ENCODE assay signal across 33 cellular contexts in the genomic region with DNA sequence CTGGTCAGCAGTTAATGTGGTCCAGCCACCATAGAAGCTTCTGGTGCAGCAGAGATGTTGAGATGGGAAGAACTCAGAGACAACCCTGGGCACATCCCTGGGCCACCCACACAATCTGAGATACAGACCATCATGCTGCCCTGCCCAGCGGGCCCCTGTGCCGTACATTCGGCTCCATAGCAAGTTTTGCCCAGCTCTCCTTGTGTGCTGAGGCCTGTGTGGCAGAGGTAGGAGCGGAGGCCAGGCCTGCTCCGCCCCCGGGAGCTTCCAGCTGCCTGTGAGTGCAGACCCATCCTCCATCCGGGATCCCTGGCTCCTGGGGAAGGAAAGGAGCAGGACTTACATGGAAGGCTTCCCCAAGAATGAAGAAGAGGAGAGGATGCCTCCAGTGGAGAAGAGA.
"Had no signal": no experiment of that assay in that cellular context is flagged by ENCODE, and none has a peak within 500 bp of the region (broad histone marks: within the 10 kb centered on the region; RNA-seq: fewer than 3 reads in every experiment).

No MANE protein-coding gene starts in this region.

- DNase-seq: activated CD4-positive, alpha-beta memory T cell treated with anti-CD3 and anti-CD28 coated beads, Interleukin-2, amount 10 ng/mL, durations not matched to agents 7 days and 5 days; activated CD4-positive, alpha-beta T cell treated with anti-CD3 and anti-CD28 coated beads for 1 hour; activated CD4-positive, alpha-beta T cell treated with anti-CD3 and anti-CD28 coated beads for 48 hours; activated CD4-positive, CD25-positive, alpha-beta regulatory T cell; activated CD8-positive, alpha-beta memory T cell treated with anti-CD3 and anti-CD28 coated beads for 24 hours; activated gamma-delta T cell; activated naive CD4-positive, alpha-beta T cell treated with Interleukin-2 at 50 U/mL for 16 hours; activated naive CD8-positive, alpha-beta T cell treated with anti-CD3 and anti-CD28 coated beads, Interleukin-2, amount 10 ng/mL, durations not matched to agents 7 days and 5 days; activated T-cell treated with anti-CD3 and anti-CD28 coated beads, Interleukin-2, amount 50 U/mL, for 24 hours; amygdala; body of pancreas; Kasumi-1; KG1; MG63; NCI-H1048; NCI-H1105 treated with DMSO at 0.1 percent for 48 hours; NCI-H1436; NCI-H1694; NCI-H1930; NCI-H2081 treated with DMSO at 0.1 percent for 48 hours; NCI-H226; NCI-H446 treated with DMSO at 0.1 percent for 48 hours; NCI-H524; NCI-H69; NCI-H82; SW 1271; T-helper 1 cell; T-helper 2 cell; T-helper 9 cell had no signal

- H3K27me3 ChIP-seq: body of pancreas, breast epithelium, MG63 had no signal

- H3K9me3 ChIP-seq: body of pancreas, breast epithelium, MG63 had no signal

- H3K4me3 ChIP-seq: body of pancreas, breast epithelium, MG63 had no signal

- H3K36me3 ChIP-seq: breast epithelium had no signal

- H3K27ac ChIP-seq: body of pancreas, breast epithelium, VCaP had no signal

- ATAC-seq: body of pancreas, Panc1 had no signal

- FAIRE-seq: astrocyte had no signal
